In genomic region chr1:146228710-146229477, GRCh38 we compare ENCODE assay signal across 8 cellular contexts. TPM values are rescaled to one million over a fixed set of nuclear protein-coding genes. Genes with fewer than 3 reads are reported as not detected.
DNase-seq lines count a peak whose midpoint lies in the region; ATAC-seq and TF ChIP-seq lines count a peak whose summit lies in the region.
"Not testable (repeated sequence)": the region's sequence is repeated elsewhere in the genome, so short reads cannot be mapped to it uniquely, and the experiment has no call there.

Gene NOTCH2NLA (minus strand): TSS chr1:146229021. CDS start chr1:146189337, 39,684 bp downstream.

- H3K27ac ChIP-seq in CD4-positive, alpha-beta memory T cell (ENCODE audit: low read depth, low read length), result peak within 1 kb of the TSS; percentile 38
- H3K27ac ChIP-seq in prostate gland, result peak within 1 kb of the TSS; percentile 81 to 89

- peak within 1 kb of the TSS; percentile 63 to 89 (median 80) for H3K4me3 Mint-ChIP-seq in CD4-positive, alpha-beta memory T cell
- H3K4me3 Mint-ChIP-seq in T-helper 17 cell, result peak within 1 kb of the TSS; percentile 72
- H3K4me3 Mint-ChIP-seq in activated T-helper 2 cell treated with anti-CD3 and anti-CD28 coated beads, Interferon-gamma antibody, Interleukin-2, Interleukin-4, amounts not matched to agents 10 μg/mL and 5 μg/mL and 100 μg/mL, durations not matched to agents 14 hours and 24 hours and 36 hours (ENCODE audit: low read depth), result peak within 1 kb of the TSS; percentile 77
- peak within 1 kb of the TSS; percentile 55 to 65 for H3K4me3 Mint-ChIP-seq in effector memory CD8-positive, alpha-beta T cell
- peak within 1 kb of the TSS; percentile 70 for H3K4me3 Mint-ChIP-seq in stimulated activated naive CD8-positive, alpha-beta T cell treated with anti-CD3 and anti-CD28 coated beads, Interleukin-15, Interleukin-2, amounts not matched to agents 100 ng/mL and 50 ng/mL, for 24 hours

- not testable (repeated sequence) for TF ChIP-seq CTCF in prostate gland (IDR thresholded peaks at IDR 0.05)

- H3K9me3 ChIP-seq in CD4-positive, alpha-beta memory T cell (ENCODE audit: control insufficient read depth in 1 of 2, low read length in 2 of 2); T-helper 17 cell (ENCODE audit: control insufficient read depth, low read length, poor library complexity, severe bottlenecking); prostate gland: not testable (repeated sequence)

- intact Hi-C loops in CD4-positive, alpha-beta memory T cell (cut with micrococcal nuclease); activated T-helper 2 cell treated with anti-CD3 and anti-CD28 coated beads, Interferon-gamma antibody, Interleukin-2, Interleukin-4, amounts not matched to agents 10 μg/mL and 5 μg/mL and 100 μg/mL, durations not matched to agents 14 hours and 24 hours and 36 hours (cut with micrococcal nuclease); prostate gland (cut with DNase I): not testable (repeated sequence)

- H3K4me1 ChIP-seq in CD4-positive, alpha-beta memory T cell (ENCODE audit: insufficient read depth, low read length); prostate gland (replicated peaks): not testable (repeated sequence)

- WGBS in prostate gland, result under 1% methylated on average over 30 of the region's 72 CpGs

- H3K27ac Mint-ChIP-seq in CD4-positive, alpha-beta memory T cell, result peak within 1 kb of the TSS in 4 of 7 donors; percentile 78 to 82 (median 80)
- H3K27ac Mint-ChIP-seq in T-helper 17 cell, result peak within 1 kb of the TSS; percentile 27
- H3K27ac Mint-ChIP-seq in activated T-helper 2 cell treated with anti-CD3 and anti-CD28 coated beads, Interferon-gamma antibody, Interleukin-2, Interleukin-4, amounts not matched to agents 10 μg/mL and 5 μg/mL and 100 μg/mL, durations not matched to agents 14 hours and 24 hours and 36 hours, result peak within 1 kb of the TSS; percentile 72
- not testable (repeated sequence) for H3K27ac Mint-ChIP-seq in effector memory CD8-positive, alpha-beta T cell
- H3K27ac Mint-ChIP-seq in stimulated activated naive CD8-positive, alpha-beta T cell treated with anti-CD3 and anti-CD28 coated beads, Interleukin-15, Interleukin-2, amounts not matched to agents 100 ng/mL and 50 ng/mL, for 24 hours, result peak within 1 kb of the TSS; percentile 67

- H3K27me3 ChIP-seq in CD4-positive, alpha-beta memory T cell (ENCODE audit: insufficient read depth, low read length); prostate gland (replicated peaks; ENCODE audit: insufficient read depth): not testable (repeated sequence)

- not testable (repeated sequence) for H3K4me3 ChIP-seq in CD4-positive, alpha-beta memory T cell (ENCODE audit: low read length in 2 of 2)
- H3K4me3 ChIP-seq in prostate gland, result peak within 1 kb of the TSS; percentile 52 to 75

- POLR2A ChIA-PET in CD4-positive, alpha-beta memory T cell (lab: Charles Lee; ENCODE audit: partially characterized antibody), result not testable (repeated sequence)

- H3K36me3 ChIP-seq in CD4-positive, alpha-beta memory T cell (ENCODE audit: insufficient read depth, low read length); prostate gland: not testable (repeated sequence)

- not testable (repeated sequence) for H3K9me3 Mint-ChIP-seq in CD4-positive, alpha-beta memory T cell; activated T-helper 2 cell treated with anti-CD3 and anti-CD28 coated beads, Interferon-gamma antibody, Interleukin-2, Interleukin-4, amounts not matched to agents 10 μg/mL and 5 μg/mL and 100 μg/mL, durations not matched to agents 14 hours and 24 hours and 36 hours; effector memory CD8-positive, alpha-beta T cell; stimulated activated naive CD8-positive, alpha-beta T cell treated with anti-CD3 and anti-CD28 coated beads, Interleukin-15, Interleukin-2, amounts not matched to agents 100 ng/mL and 50 ng/mL, for 24 hours

- H3K36me3 Mint-ChIP-seq in CD4-positive, alpha-beta memory T cell; T-helper 17 cell (ENCODE audit: low read depth); activated T-helper 2 cell treated with anti-CD3 and anti-CD28 coated beads, Interferon-gamma antibody, Interleukin-2, Interleukin-4, amounts not matched to agents 10 μg/mL and 5 μg/mL and 100 μg/mL, durations not matched to agents 14 hours and 24 hours and 36 hours (ENCODE audit: low read depth); effector memory CD8-positive, alpha-beta T cell (ENCODE audit: insufficient read depth); stimulated activated naive CD8-positive, alpha-beta T cell treated with anti-CD3 and anti-CD28 coated beads, Interleukin-15, Interleukin-2, amounts not matched to agents 100 ng/mL and 50 ng/mL, for 24 hours (ENCODE audit: low read depth): not testable (repeated sequence)

- peak; percentile 43 to 85 (median 76) for DNase-seq in CD4-positive, alpha-beta memory T cell
- DNase-seq in T-helper 17 cell (peak; percentile 30 to 34 (median 34)), kidney tubule cell (ENCODE audit: low spot score) (peak; percentile 3), prostate gland (ENCODE audit: low spot score) (peak; percentile 5)
- peak; percentile 65 for DNase-seq in activated T-helper 2 cell treated with anti-CD3 and anti-CD28 coated beads, Interferon-gamma antibody, Interleukin-2, Interleukin-4, amounts not matched to agents 10 μg/mL and 5 μg/mL and 100 μg/mL, durations not matched to agents 14 hours and 24 hours and 36 hours (ENCODE audit: low spot score)
- DNase-seq in effector memory CD8-positive, alpha-beta T cell, result peak; percentile 35 to 52 (median 48)

- H3K4me1 Mint-ChIP-seq in CD4-positive, alpha-beta memory T cell; T-helper 17 cell; activated T-helper 2 cell treated with anti-CD3 and anti-CD28 coated beads, Interferon-gamma antibody, Interleukin-2, Interleukin-4, amounts not matched to agents 10 μg/mL and 5 μg/mL and 100 μg/mL, durations not matched to agents 14 hours and 24 hours and 36 hours (ENCODE audit: low read depth); effector memory CD8-positive, alpha-beta T cell (ENCODE audit: low read depth in 2 of 2); stimulated activated naive CD8-positive, alpha-beta T cell treated with anti-CD3 and anti-CD28 coated beads, Interleukin-15, Interleukin-2, amounts not matched to agents 100 ng/mL and 50 ng/mL, for 24 hours (ENCODE audit: low read depth): not testable (repeated sequence)

- ATAC-seq in HG03439 (IDR thresholded peaks at IDR 0.05; ENCODE audit: unreplicated experiment), result peak; percentile 54
- peak; percentile 75 for ATAC-seq in T-helper 17 cell
- peak; percentile 71 for ATAC-seq in effector memory CD8-positive, alpha-beta T cell (replicated peaks)

- CTCF ChIA-PET in CD4-positive, alpha-beta memory T cell (lab: Charles Lee; ENCODE audit: partially characterized antibody), result not testable (repeated sequence)

- H3K27me3 Mint-ChIP-seq in CD4-positive, alpha-beta memory T cell; T-helper 17 cell; activated T-helper 2 cell treated with anti-CD3 and anti-CD28 coated beads, Interferon-gamma antibody, Interleukin-2, Interleukin-4, amounts not matched to agents 10 μg/mL and 5 μg/mL and 100 μg/mL, durations not matched to agents 14 hours and 24 hours and 36 hours (ENCODE audit: low read depth); effector memory CD8-positive, alpha-beta T cell; stimulated activated naive CD8-positive, alpha-beta T cell treated with anti-CD3 and anti-CD28 coated beads, Interleukin-15, Interleukin-2, amounts not matched to agents 100 ng/mL and 50 ng/mL, for 24 hours: not testable (repeated sequence)

- TF ChIP-seq POLR2A in prostate gland (IDR thresholded peaks at IDR 0.05), result peak; percentile 91

RNA-seq across cellular contexts. Expression of gene NOTCH2NLA, which starts in this region (rescaled TPM):
- total RNA-seq in CD4-positive, alpha-beta memory T cell, result 10 to 100 TPM; 71.6 to 74.2 TPM
- 10 to 100 TPM; 13.8 to 15.5 TPM for polyA plus RNA-seq in CD4-positive, alpha-beta memory T cell
- 10 to 100 TPM; 34.3 to 40.7 TPM for total RNA-seq in T-helper 17 cell
- 40.9 and 41.9 TPM in 2 replicates for total RNA-seq in activated T-helper 2 cell treated with anti-CD3 and anti-CD28 coated beads, Interferon-gamma antibody, Interleukin-2, Interleukin-4, amounts not matched to agents 10 μg/mL and 5 μg/mL and 100 μg/mL, durations not matched to agents 14 hours and 24 hours and 36 hours
- 100 to 1,000 TPM in 1 of 2 donors, 10 to 100 TPM in 1; 43.3 to 107 TPM for total RNA-seq in prostate gland

Comparison
In these comparisons a context has a peak if more than half of its experiments do, and no peak if none do; other contexts are left out.
1. DNase-seq: peak in every context shown above with its lines; median percentile 76 in CD4-positive, alpha-beta memory T cell; 65 in activated T-helper 2 cell treated with anti-CD3 and anti-CD28 coated beads, Interferon-gamma antibody, Interleukin-2, Interleukin-4, amounts not matched to agents 10 μg/mL and 5 μg/mL and 100 μg/mL, durations not matched to agents 14 hours and 24 hours and 36 hours; 48 in effector memory CD8-positive, alpha-beta T cell; 34 in T-helper 17 cell; 5 in prostate gland; 3 in kidney tubule cell.